Comparison of ENCODE assay signal across 18 cellular contexts in the genomic region with DNA sequence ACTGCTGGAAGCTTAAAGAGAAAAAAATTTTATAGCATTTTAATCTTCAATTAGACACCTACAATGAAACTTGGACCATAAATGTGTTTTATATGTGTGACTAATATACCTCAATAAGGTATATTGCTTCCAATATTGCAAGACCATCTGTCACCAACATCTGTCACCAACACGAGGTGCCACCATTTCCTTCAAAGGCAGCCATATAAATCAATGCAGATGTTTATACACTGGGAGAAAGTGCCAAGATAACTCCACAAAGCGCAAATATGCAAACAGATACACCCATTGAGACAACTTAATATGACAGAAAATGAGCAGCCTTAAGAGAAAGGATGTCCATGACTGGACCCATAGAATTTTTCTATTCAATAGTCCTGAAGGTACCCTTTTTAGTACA. TPM values are rescaled to one million over a fixed set of nuclear protein-coding genes. Genes with fewer than 3 reads are reported as not detected.
A peak's percentile ranks its signal among the peaks of the same experiment; 100 is the strongest.
DNase-seq lines count a peak whose midpoint lies in the region; ATAC-seq and TF ChIP-seq lines count a peak whose summit lies in the region.
"Had no signal": no experiment of that assay in that cellular context is flagged by ENCODE, and none has a peak within 500 bp of the region (broad histone marks: within the 10 kb centered on the region; RNA-seq: fewer than 3 reads in every experiment).

No MANE protein-coding gene starts in this region.

- intact Hi-C loops in CD8-positive, alpha-beta T cell (cut with DNase I, micrococcal nuclease), result no loop called here
- intact Hi-C loops in naive thymus-derived CD4-positive, alpha-beta T cell (cut with micrococcal nuclease), result no loop called here

- H3K4me3 Mint-ChIP-seq in CD8-positive, alpha-beta T cell, result peak overlapping the region; percentile 57
- peak overlapping the region; percentile 94 for H3K4me3 Mint-ChIP-seq in activated naive CD8-positive, alpha-beta T cell
- H3K4me3 Mint-ChIP-seq in naive thymus-derived CD4-positive, alpha-beta T cell, result peak overlapping the region in 7 of 10 donors; percentile 5 to 74 (median 51)

- peaks cover 35% of the 10 kb centered on the region for H3K4me1 ChIP-seq in CD8-positive, alpha-beta T cell (ENCODE audit: insufficient read depth, low read length)
- H3K4me1 ChIP-seq in naive thymus-derived CD4-positive, alpha-beta T cell (ENCODE audit: control insufficient read depth in 2 of 2, insufficient read depth in 2 of 2, low read length in 2 of 2), result peaks cover 33 to 45% of the 10 kb centered on the region in 2 donors
- peaks cover 0 to 5% (median 1%) of the 10 kb centered on the region in 4 donors for H3K4me1 ChIP-seq in tibial nerve
- H3K4me1 ChIP-seq: SJSA1 had no signal

- H3K9me3 ChIP-seq in CD8-positive, alpha-beta T cell (ENCODE audit: low read length), result no peaks in the 10 kb centered on the region
- no peaks in the 10 kb centered on the region for H3K9me3 ChIP-seq in naive thymus-derived CD4-positive, alpha-beta T cell (ENCODE audit: control insufficient read depth in 2 of 3, low read length in 3 of 3)
- H3K9me3 ChIP-seq in tibial nerve, result no peaks in the 10 kb centered on the region
- H3K9me3 ChIP-seq: SJSA1 had no signal

- H3K27me3 ChIP-seq in CD8-positive, alpha-beta T cell (ENCODE audit: insufficient read depth, low read length), result no peaks in the 10 kb centered on the region
- H3K27me3 ChIP-seq in naive thymus-derived CD4-positive, alpha-beta T cell (ENCODE audit: control insufficient read depth in 2 of 2, insufficient read depth in 2 of 2, low read length in 2 of 2), result no peaks in the 10 kb centered on the region
- H3K27me3 ChIP-seq in tibial nerve, result peaks cover 0 to 10% of the 10 kb centered on the region in 2 donors
- H3K27me3 ChIP-seq: SJSA1 had no signal

- H3K9me3 Mint-ChIP-seq in CD8-positive, alpha-beta T cell, result no peaks in the 10 kb centered on the region
- no peaks in the 10 kb centered on the region for H3K9me3 Mint-ChIP-seq in activated naive CD8-positive, alpha-beta T cell (ENCODE audit: low read depth)
- H3K9me3 Mint-ChIP-seq in naive thymus-derived CD4-positive, alpha-beta T cell, result no peaks in the 10 kb centered on the region
- H3K9me3 Mint-ChIP-seq: naive B cell had no signal

- H3K27ac Mint-ChIP-seq in CD8-positive, alpha-beta T cell, result peak overlapping the region; percentile 85
- peak overlapping the region; percentile 99 for H3K27ac Mint-ChIP-seq in activated naive CD8-positive, alpha-beta T cell
- H3K27ac Mint-ChIP-seq in naive thymus-derived CD4-positive, alpha-beta T cell, result peak overlapping the region in 3 of 9 donors; percentile 75 to 93 (median 84)
- H3K27ac Mint-ChIP-seq: naive B cell had no signal

- H3K36me3 Mint-ChIP-seq in CD8-positive, alpha-beta T cell, result peaks cover 39% of the 10 kb centered on the region
- H3K36me3 Mint-ChIP-seq in activated naive CD8-positive, alpha-beta T cell, result peaks cover 41% of the 10 kb centered on the region
- H3K36me3 Mint-ChIP-seq in naive thymus-derived CD4-positive, alpha-beta T cell, result peaks cover 3 to 33% (median 14%) of the 10 kb centered on the region in 5 donors

- WGBS in tibial nerve, 2 donors, result 52 to 67% methylated on average over 2 of the region's 2 CpGs

- CTCF ChIA-PET in CD8-positive, alpha-beta T cell (lab: Charles Lee), result interaction anchor here (1.0 to 5.0 kb wide), 4 partner anchors 15 to 51 kb away, joined by 3 to 25 read pairs (median 4); a partner anchor contains a TSS
- CTCF ChIA-PET in naive thymus-derived CD4-positive, alpha-beta T cell (lab: Charles Lee), result interaction anchor here (0.8 to 1.3 kb wide), 4 partner anchors 17 to 41 kb away, joined by 3 to 6 read pairs (median 4); no protein-coding TSS in a partner anchor

- no peak for TF ChIP-seq POLR2A in tibial nerve (IDR thresholded peaks at IDR 0.05)

- H3K36me3 ChIP-seq in CD8-positive, alpha-beta T cell (ENCODE audit: insufficient read depth, low read length), result peaks cover 2% of the 10 kb centered on the region
- H3K36me3 ChIP-seq in naive thymus-derived CD4-positive, alpha-beta T cell (ENCODE audit: control insufficient read depth in 2 of 3, insufficient read depth in 3 of 3, low read length in 3 of 3), result peaks cover 0 to 14% (median 8%) of the 10 kb centered on the region in 3 experiments
- no peaks in the 10 kb centered on the region for H3K36me3 ChIP-seq in tibial nerve
- H3K36me3 ChIP-seq: SJSA1 had no signal

- POLR2A ChIA-PET in CD8-positive, alpha-beta T cell (lab: Charles Lee), result interaction anchor here (0.7 to 4.1 kb wide), 6 partner anchors 9 to 26 kb away, joined by 4 to 18 read pairs (median 5); a partner anchor contains a TSS
- POLR2A ChIA-PET in naive thymus-derived CD4-positive, alpha-beta T cell (lab: Charles Lee), result interaction anchor here (0.7 to 4.9 kb wide), 5 partner anchors 9 to 107 kb away, joined by 3 to 45 read pairs (median 4); a partner anchor contains a TSS

- H3K4me1 Mint-ChIP-seq in CD8-positive, alpha-beta T cell (ENCODE audit: low read depth), result peaks cover 61% of the 10 kb centered on the region
- peaks cover 93% of the 10 kb centered on the region for H3K4me1 Mint-ChIP-seq in activated naive CD8-positive, alpha-beta T cell (ENCODE audit: low read depth)
- H3K4me1 Mint-ChIP-seq in naive thymus-derived CD4-positive, alpha-beta T cell, result peaks cover 48 to 72% (median 63%) of the 10 kb centered on the region in 7 donors

- no peak overlapping the region for H3K27ac ChIP-seq in CD8-positive, alpha-beta T cell (ENCODE audit: low read depth, low read length)
- no peak overlapping the region for H3K27ac ChIP-seq in naive thymus-derived CD4-positive, alpha-beta T cell (ENCODE audit: low read depth, low read length)
- peak overlapping the region in 1 of 4 donors; percentile 5 for H3K27ac ChIP-seq in tibial nerve
- H3K27ac ChIP-seq: 22Rv1, C4-2B, GM23248, KMS-11, SJSA1 had no signal

- H3K4me3 ChIP-seq in CD8-positive, alpha-beta T cell (ENCODE audit: low read depth, low read length), result no peak overlapping the region
- peak overlapping the region; percentile 9 for H3K4me3 ChIP-seq in naive thymus-derived CD4-positive, alpha-beta T cell (ENCODE audit: low read length)
- no peak overlapping the region for H3K4me3 ChIP-seq in tibial nerve
- H3K4me3 ChIP-seq: GM23248, SJSA1 had no signal

- no peaks in the 10 kb centered on the region for H3K27me3 Mint-ChIP-seq in CD8-positive, alpha-beta T cell (ENCODE audit: low read depth)
- no peaks in the 10 kb centered on the region for H3K27me3 Mint-ChIP-seq in activated naive CD8-positive, alpha-beta T cell
- H3K27me3 Mint-ChIP-seq in naive thymus-derived CD4-positive, alpha-beta T cell, result no peaks in the 10 kb centered on the region

- DNase-seq in DMS 273 (lab: John Stamatoyannopoulos, UW; ENCODE audit: unreplicated experiment), result peak; percentile 53
- DNase-seq in DMS 273 treated with DMSO at 0.1 percent for 48 hours (lab: John Stamatoyannopoulos, UW), result no peak
- no peak for DNase-seq in CD8-positive, alpha-beta T cell
- no peak for DNase-seq in naive thymus-derived CD4-positive, alpha-beta T cell
- no peak for DNase-seq in NCI-H1694 treated with DMSO at 0.1 percent for 48 hours (lab: John Stamatoyannopoulos, UW)
- DNase-seq in D341Med (ENCODE audit: low spot score), result no peak
- no peak for DNase-seq in tibial nerve (ENCODE audit: low spot score in 2 of 2)
- DNase-seq: EL, GM23248, hypothalamus, naive B cell, NCI-H1436 treated with DMSO at 0.1 percent for 48 hours had no signal

- ATAC-seq in CD8-positive, alpha-beta T cell, result no peak
- no peak for ATAC-seq in naive thymus-derived CD4-positive, alpha-beta T cell

- TF ChIP-seq EP300 in tibial nerve (IDR thresholded peaks at IDR 0.05), result no peak

- TF ChIP-seq CTCF in CD8-positive, alpha-beta T cell (IDR thresholded peaks at IDR 0.05), result no peak
- no peak for TF ChIP-seq CTCF in tibial nerve (IDR thresholded peaks at IDR 0.05)

RNA-seq across cellular contexts. Expression of a gene that starts 12.7 kb away (rescaled TPM):
- 10 to 100 TPM; 15.3 to 16.8 TPM for total RNA-seq in CD8-positive, alpha-beta T cell
- total RNA-seq in naive thymus-derived CD4-positive, alpha-beta T cell, result 10 to 100 TPM; 13.3 to 17.4 (median 17.0) TPM
- polyA plus RNA-seq in naive thymus-derived CD4-positive, alpha-beta T cell, result 1 to 10 TPM; 3.6 to 4.6 TPM
- 1 to 10 TPM in 3 of 4 donors, under 1 TPM in 1; 0.87 to 3.1 (median 1.9) TPM for total RNA-seq in tibial nerve
- total RNA-seq: SJSA1 had no signal

RNA-seq across cellular contexts. Expression of a gene that starts 14.7 kb away (rescaled TPM):
- total RNA-seq in CD8-positive, alpha-beta T cell, result 10 to 100 TPM; 38.4 to 40.4 TPM
- total RNA-seq in naive thymus-derived CD4-positive, alpha-beta T cell, result 100 to 1,000 TPM in 3 of 5 experiments, 10 to 100 TPM in 2; 64.3 to 120 (median 118) TPM
- 100 to 1,000 TPM in 1 of 2 donors, 10 to 100 TPM in 1; 94.1 to 195 TPM for polyA plus RNA-seq in naive thymus-derived CD4-positive, alpha-beta T cell
- 1 to 10 TPM in 3 of 4 donors, under 1 TPM in 1; 0.60 to 4.5 (median 3.9) TPM for total RNA-seq in tibial nerve
- total RNA-seq: GM23248, NCI-H460, SJSA1 had no signal
- polyA plus RNA-seq: GM23248 had no signal

RNA-seq across cellular contexts. Expression of a gene that starts 24.6 kb away (rescaled TPM):
- total RNA-seq in CD8-positive, alpha-beta T cell, result 1 to 10 TPM; 1.2 to 1.4 TPM
- 1 to 10 TPM in 4 of 5 experiments, under 1 TPM in 1; 0.69 to 5.9 (median 1.6) TPM for total RNA-seq in naive thymus-derived CD4-positive, alpha-beta T cell
- 1 to 10 TPM; 1.2 to 1.5 TPM for polyA plus RNA-seq in naive thymus-derived CD4-positive, alpha-beta T cell
- 10 to 100 TPM in 3 of 4 donors, 1 to 10 TPM in 1; 6.7 to 53.7 (median 27.0) TPM for total RNA-seq in tibial nerve
- total RNA-seq: GM23248, SJSA1 had no signal
- polyA plus RNA-seq: GM23248 had no signal

Comparison
In these comparisons a context has a peak if more than half of its experiments do, and no peak if none do; other contexts are left out.
1. RNA of a gene that starts 14.7 kb away (total RNA-seq): 64.3 to 120 TPM in naive thymus-derived CD4-positive, alpha-beta T cell and 38.4 to 40.4 TPM in CD8-positive, alpha-beta T cell; 0.60 to 4.5 TPM in tibial nerve; every median in the first group is over 4 times any median in the second.
2. Peak in every context shown above with its lines, with median percentiles within 50 percentile points of each other: H3K4me3 Mint-ChIP-seq.